Comparison of ENCODE assay signal across 1 cellular context in the genomic region with DNA sequence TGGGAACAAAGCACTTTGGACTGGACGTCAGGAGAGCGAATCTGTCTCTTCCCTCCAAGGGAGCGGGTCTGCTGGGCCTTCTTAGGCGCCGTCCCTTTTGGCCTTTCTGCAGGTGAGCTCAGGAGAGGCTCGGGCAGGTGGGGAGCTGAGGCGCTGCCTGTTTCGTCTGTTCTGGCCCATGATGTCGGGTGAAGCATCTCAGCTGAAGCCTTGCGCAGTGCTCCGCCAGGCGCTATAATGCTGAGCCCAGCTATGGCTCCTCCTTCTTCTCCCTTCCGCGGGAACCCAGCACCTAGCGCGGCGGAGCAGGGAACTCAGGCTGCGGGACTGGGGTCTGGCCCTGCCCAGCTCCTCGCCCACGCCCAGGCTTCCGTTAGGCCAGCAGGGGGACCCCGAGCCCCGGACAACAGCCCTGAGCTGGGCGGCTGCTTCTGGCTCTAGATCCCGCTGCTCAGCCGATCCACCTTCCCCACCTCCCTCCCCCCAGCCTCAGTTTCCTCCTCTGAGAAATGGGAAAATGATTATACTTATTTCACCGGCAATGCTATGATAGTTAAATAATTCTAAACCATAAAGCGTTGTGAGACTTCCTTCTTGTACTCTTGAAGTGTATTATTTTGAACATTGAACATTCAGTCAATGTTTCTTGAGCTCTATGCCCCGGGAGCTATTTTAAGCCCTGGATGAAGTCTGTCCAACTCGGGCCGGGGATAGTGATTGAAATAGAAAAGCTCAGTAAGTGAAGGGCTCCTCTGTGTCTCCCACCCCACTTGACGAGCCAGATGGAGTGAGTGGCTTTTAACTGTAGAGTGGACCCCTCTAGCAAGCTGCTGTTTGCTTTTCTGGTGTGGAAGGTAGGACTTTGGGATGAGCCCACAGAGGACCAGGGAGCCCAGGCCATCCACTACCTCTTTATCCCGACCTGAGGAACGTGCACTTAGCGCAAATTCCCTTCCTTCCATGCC.
TF ChIP-seq lines count a peak whose summit lies in the region.

No MANE protein-coding gene starts in this region.

TF ChIP-seq in GM12878, 131 proteins besides CTCF, POLR2A, EP300 and RAD21:
- TF ChIP-seq EGR1 (IDR thresholded peaks at IDR 0.05; ENCODE audit: borderline replicate concordance in 1 of 2, low read depth in 2 of 2, low read length in 2 of 2) (peak in 1 of 2 experiments; percentile 82; a peak in 2 of 3 replicates), SREBF2 (IDR thresholded peaks at IDR 0.05; ENCODE audit: low read length) (no peak), SMC3 (IDR thresholded peaks at IDR 0.05; ENCODE audit: borderline replicate concordance, low read length) (peak; percentile 55; the same call in 1 of the 2 replicates)
- TF ChIP-seq, protein P1, sequence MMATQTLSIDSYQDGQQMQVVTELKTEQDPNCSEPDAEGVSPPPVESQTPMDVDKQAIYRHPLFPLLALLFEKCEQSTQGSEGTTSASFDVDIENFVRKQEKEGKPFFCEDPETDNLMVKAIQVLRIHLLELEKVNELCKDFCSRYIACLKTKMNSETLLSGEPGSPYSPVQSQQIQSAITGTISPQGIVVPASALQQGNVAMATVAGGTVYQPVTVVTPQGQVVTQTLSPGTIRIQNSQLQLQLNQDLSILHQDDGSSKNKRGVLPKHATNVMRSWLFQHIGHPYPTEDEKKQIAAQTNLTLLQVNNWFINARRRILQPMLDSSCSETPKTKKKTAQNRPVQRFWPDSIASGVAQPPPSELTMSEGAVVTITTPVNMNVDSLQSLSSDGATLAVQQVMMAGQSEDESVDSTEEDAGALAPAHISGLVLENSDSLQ (IDR thresholded peaks at IDR 0.05), result no peak
TF ChIP-seq in GM12878: peak in this region for 2.
